ENCODE assay signal across 30 cellular contexts in the genomic region with DNA sequence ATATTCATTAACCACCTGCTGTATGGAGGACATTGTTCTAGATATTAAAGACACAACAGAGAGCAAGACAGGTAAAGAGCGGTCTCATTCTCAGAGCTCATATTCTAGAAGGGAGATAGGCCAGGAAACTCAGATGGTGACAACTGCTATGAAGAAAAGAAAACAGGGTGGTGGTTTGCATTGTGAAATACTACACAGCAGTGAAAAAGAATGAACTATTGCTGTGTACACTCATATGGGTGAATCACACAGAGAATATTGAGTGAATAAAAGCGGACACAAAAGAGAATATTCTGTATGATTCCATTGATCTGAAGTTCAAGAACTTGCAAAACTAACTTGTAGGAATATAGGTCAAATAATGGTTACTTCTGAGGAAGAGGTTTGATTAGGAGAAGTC.
"Had no signal": no experiment of that assay in that cellular context is flagged by ENCODE, and none has a peak within 500 bp of the region (broad histone marks: within the 10 kb centered on the region; RNA-seq: fewer than 3 reads in every experiment).

No MANE protein-coding gene starts in this region.

- H3K4me1 Mint-ChIP-seq: activated B cell treated with CpG ODN at 0.5 μM for 24 hours had no signal

- DNase-seq: activated B cell treated with CpG ODN at 0.5 μM for 24 hours; activated CD4-positive, alpha-beta memory T cell treated with anti-CD3 and anti-CD28 coated beads for 36 hours; activated CD4-positive, alpha-beta T cell treated with anti-CD3 and anti-CD28 coated beads for 4 hours; activated CD4-positive, alpha-beta T cell treated with anti-CD3 and anti-CD28 coated beads, Interleukin-2, amount 50 U/mL, for 1 hour; activated CD4-positive, CD25-positive, alpha-beta regulatory T cell treated with anti-CD3 and anti-CD28 coated beads, Interleukin-2, amount 50 U/mL, for 72 hours; activated CD8-positive, alpha-beta memory T cell treated with anti-CD3 and anti-CD28 coated beads, Interleukin-2, amount 50 U/mL, for 4 hours; activated gamma-delta T cell treated with Interleukin-2 at 50 U/mL for 16 hours; activated naive CD4-positive, alpha-beta T cell treated with anti-CD3 and anti-CD28 coated beads for 36 hours; activated T-cell treated with anti-CD3 and anti-CD28 coated beads for 4 hours; activated T-cell treated with anti-CD3 and anti-CD28 coated beads, Interleukin-2, amount 50 U/mL, for 4 hours; anterior cingulate cortex; caudate nucleus; KG1; MM.1S; NCI-H1092; NCI-H1436 treated with DMSO at 0.1 percent for 48 hours; NCI-H1694 treated with DMSO at 0.1 percent for 48 hours; NCI-H2029; NCI-H345; NCI-H524 treated with DMSO at 0.1 percent for 48 hours; Peyer's patch; RPMI8226; SHP77 treated with DMSO at 0.1 percent for 48 hours; T-helper 1 cell; T-helper 2 cell; T-helper 9 cell had no signal

- H3K27me3 ChIP-seq: Peyer's patch had no signal

- H3K36me3 Mint-ChIP-seq: activated CD4-positive, alpha-beta memory T cell treated with anti-CD3 and anti-CD28 coated beads for 36 hours; activated naive CD4-positive, alpha-beta T cell treated with anti-CD3 and anti-CD28 coated beads, Interleukin-2, amount 50 U/mL, for 72 hours had no signal

- H3K27me3 Mint-ChIP-seq: activated CD4-positive, alpha-beta memory T cell treated with anti-CD3 and anti-CD28 coated beads for 36 hours had no signal

- H3K36me3 ChIP-seq: Peyer's patch had no signal

- ATAC-seq: activated naive CD4-positive, alpha-beta T cell treated with anti-CD3 and anti-CD28 coated beads, Interleukin-2, amount 50 U/mL, for 72 hours; activated T-cell treated with anti-CD3 and anti-CD28 coated beads, Interleukin-2, amount 50 U/mL, for 4 hours; SK-N-SH treated with all-trans-retinoic acid at 6 μM for 48 hours had no signal

- H3K27ac ChIP-seq: Peyer's patch, VCaP had no signal

- H3K9me3 ChIP-seq: Peyer's patch had no signal

- H3K27ac Mint-ChIP-seq: activated B cell treated with CpG ODN at 0.5 μM for 24 hours; activated CD4-positive, alpha-beta memory T cell treated with anti-CD3 and anti-CD28 coated beads for 36 hours; activated naive CD4-positive, alpha-beta T cell treated with anti-CD3 and anti-CD28 coated beads for 36 hours; activated naive CD4-positive, alpha-beta T cell treated with anti-CD3 and anti-CD28 coated beads, Interleukin-2, amount 50 U/mL, for 72 hours; activated T-helper 1 cell treated with anti-CD3 and anti-CD28 coated beads, Interleukin-12 subunit alpha, Interleukin-12 subunit beta, Interleukin-2, Interleukin-4 antibody, amounts not matched to agents 30 ng/mL and 10 ng/mL and 1 ng/mL, durations not matched to agents 14 hours and 24 hours and 36 hours had no signal

- H3K4me3 Mint-ChIP-seq: activated B cell treated with CpG ODN at 0.5 μM for 24 hours; activated CD4-positive, alpha-beta memory T cell treated with anti-CD3 and anti-CD28 coated beads for 36 hours; activated naive CD4-positive, alpha-beta T cell treated with anti-CD3 and anti-CD28 coated beads for 36 hours; activated T-cell treated with anti-CD3 and anti-CD28 coated beads, Interleukin-2, amount 50 U/mL, for 4 hours; activated T-helper 1 cell treated with anti-CD3 and anti-CD28 coated beads, Interleukin-12 subunit alpha, Interleukin-12 subunit beta, Interleukin-2, Interleukin-4 antibody, amounts not matched to agents 30 ng/mL and 10 ng/mL and 1 ng/mL, durations not matched to agents 14 hours and 24 hours and 36 hours had no signal

- H3K4me1 ChIP-seq: Peyer's patch had no signal

- H3K4me3 ChIP-seq: Peyer's patch had no signal

- H3K9me3 Mint-ChIP-seq: activated CD4-positive, alpha-beta memory T cell treated with anti-CD3 and anti-CD28 coated beads for 36 hours; activated naive CD4-positive, alpha-beta T cell treated with anti-CD3 and anti-CD28 coated beads for 36 hours; activated T-cell treated with anti-CD3 and anti-CD28 coated beads, Interleukin-2, amount 50 U/mL, for 4 hours; activated T-helper 1 cell treated with anti-CD3 and anti-CD28 coated beads, Interleukin-12 subunit alpha, Interleukin-12 subunit beta, Interleukin-2, Interleukin-4 antibody, amounts not matched to agents 30 ng/mL and 10 ng/mL and 1 ng/mL, durations not matched to agents 14 hours and 24 hours and 36 hours had no signal
